ENCODE assay signal across 10 cellular contexts in the genomic region with DNA sequence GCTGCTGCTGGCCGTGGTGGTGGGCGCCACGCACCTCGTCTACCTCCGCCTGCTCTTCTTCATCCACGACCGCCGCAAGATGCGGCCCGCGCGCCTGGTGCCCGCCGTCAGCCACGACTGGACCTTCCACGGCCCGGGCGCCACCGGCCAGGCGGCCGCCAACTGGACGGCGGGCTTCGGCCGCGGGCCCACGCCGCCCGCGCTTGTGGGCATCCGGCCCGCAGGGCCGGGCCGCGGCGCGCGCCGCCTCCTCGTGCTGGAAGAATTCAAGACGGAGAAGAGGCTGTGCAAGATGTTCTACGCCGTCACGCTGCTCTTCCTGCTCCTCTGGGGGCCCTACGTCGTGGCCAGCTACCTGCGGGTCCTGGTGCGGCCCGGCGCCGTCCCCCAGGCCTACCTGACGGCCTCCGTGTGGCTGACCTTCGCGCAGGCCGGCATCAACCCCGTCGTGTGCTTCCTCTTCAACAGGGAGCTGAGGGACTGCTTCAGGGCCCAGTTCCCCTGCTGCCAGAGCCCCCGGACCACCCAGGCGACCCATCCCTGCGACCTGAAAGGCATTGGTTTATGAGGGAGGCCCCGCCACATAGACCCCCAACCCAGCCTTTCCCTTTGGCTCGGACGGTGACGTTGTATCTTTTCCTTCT. TPM values are rescaled to one million over a fixed set of nuclear protein-coding genes. Genes with fewer than 3 reads are reported as not detected.
DNase-seq lines count a peak whose midpoint lies in the region; ATAC-seq and TF ChIP-seq lines count a peak whose summit lies in the region.
"Had no signal": no experiment of that assay in that cellular context is flagged by ENCODE, and none has a peak within 500 bp of the region (broad histone marks: within the 10 kb centered on the region; RNA-seq: fewer than 3 reads in every experiment).

No MANE protein-coding gene starts in this region.

- CTCF ChIA-PET in HEK293T (lab: Yijun Ruan, JAX) = no interaction called here

- H3K27me3 ChIP-seq in right atrium auricular region (no peaks in the 10 kb centered on the region), mucosa of rectum (ENCODE audit: control insufficient read depth in 2 of 2, insufficient read depth in 2 of 2, low read length in 2 of 2) (peaks cover 12 to 22% of the 10 kb centered on the region in 2 donors)

- no peak overlapping the region for H3K27ac ChIP-seq in right atrium auricular region
- H3K27ac ChIP-seq in mucosa of rectum (ENCODE audit: low read depth in 2 of 2, low read length in 2 of 2) = no peak overlapping the region

- peak; percentile 71 for DNase-seq in Right ventricle myocardium inferior (ENCODE audit: missing footprints)
- DNase-seq in right atrium auricular region (ENCODE audit: low spot score) = no peak
- DNase-seq in cerebellum (ENCODE audit: low spot score) = peak; percentile 23
- no peak for DNase-seq in type B pancreatic cell (ENCODE audit: extremely low spot score, unreplicated experiment)
- no peak for DNase-seq in NCI-H1092 treated with DMSO at 0.1 percent for 48 hours (lab: John Stamatoyannopoulos, UW)
- DNase-seq in NCI-H146 treated with DMSO at 0.1 percent for 48 hours (lab: John Stamatoyannopoulos, UW; ENCODE audit: unreplicated experiment) = no peak
- no peak for DNase-seq in HEK293T (ENCODE audit: extremely low spot score)
- DNase-seq: activated CD8-positive, alpha-beta memory T cell treated with anti-CD3 and anti-CD28 coated beads, Interleukin-2, amount 50 U/mL, for 4 hours; NCI-H510A treated with DMSO at 0.1 percent for 48 hours had no signal

- no peaks in the 10 kb centered on the region for H3K36me3 ChIP-seq in right atrium auricular region
- no peaks in the 10 kb centered on the region for H3K36me3 ChIP-seq in mucosa of rectum (ENCODE audit: control insufficient read depth in 2 of 2, insufficient read depth in 2 of 2, low read length in 2 of 2)

- no peak for ATAC-seq in Right ventricle myocardium inferior

- intact Hi-C loops in Right ventricle myocardium inferior (cut with DNase I) = no loop called here

- peak overlapping the region; percentile 87 for H3K4me3 Mint-ChIP-seq in type B pancreatic cell

- H3K4me1 ChIP-seq in right atrium auricular region (peaks cover 0 to 4% of the 10 kb centered on the region in 2 donors), mucosa of rectum (ENCODE audit: control insufficient read depth in 2 of 2, insufficient read depth in 2 of 2, low read length in 2 of 2) (no peaks in the 10 kb centered on the region)

- H3K27me3 Mint-ChIP-seq in type B pancreatic cell = peaks cover 71% of the 10 kb centered on the region

- no peak overlapping the region for H3K9ac ChIP-seq in mucosa of rectum (ENCODE audit: low read depth in 1 of 2, low read length in 2 of 2)

- no peak for TF ChIP-seq CTCF in right atrium auricular region (IDR thresholded peaks at IDR 0.05)
- TF ChIP-seq CTCF in type B pancreatic cell (conservative IDR thresholded peaks at IDR 0.05) = no peak

- H3K4me1 Mint-ChIP-seq in type B pancreatic cell (ENCODE audit: unreplicated experiment) = peaks cover 9% of the 10 kb centered on the region

- POLR2A ChIA-PET in HEK293T (lab: Yijun Ruan, JAX) = interaction anchor here (1.1 kb wide), 1 partner anchor 10 kb away, joined by 3 read pairs; no protein-coding TSS in a partner anchor

- H3K4me3 ChIP-seq in right atrium auricular region (peak overlapping the region in 1 of 2 donors; percentile 52), mucosa of rectum (ENCODE audit: low read length in 2 of 2) (peak overlapping the region; percentile 7 to 64)

- H3K36me3 Mint-ChIP-seq in type B pancreatic cell = peaks cover 4% of the 10 kb centered on the region

- peak overlapping the region; percentile 84 for H3K27ac Mint-ChIP-seq in type B pancreatic cell

- no peaks in the 10 kb centered on the region for H3K9me3 Mint-ChIP-seq in type B pancreatic cell

- H3K9me3 ChIP-seq in right atrium auricular region = no peaks in the 10 kb centered on the region
- H3K9me3 ChIP-seq in mucosa of rectum (ENCODE audit: control insufficient read depth in 2 of 2, low read length in 2 of 2) = no peaks in the 10 kb centered on the region

TF ChIP-seq in HEK293T, 16 proteins besides CTCF, POLR2A, EP300 and RAD21:
- no peak for TF ChIP-seq BHLHE40 (IDR thresholded peaks at IDR 0.05; ENCODE audit: borderline replicate concordance)
- TF ChIP-seq L3MBTL2 (conservative IDR thresholded peaks at IDR 0.05) = no peak
- no peak for TF ChIP-seq SP1 (IDR thresholded peaks at IDR 0.05)
- no peak for TF ChIP-seq ARNT (IDR thresholded peaks at IDR 0.05)
- TF ChIP-seq ZNF384 (IDR thresholded peaks at IDR 0.05) = no peak
- TF ChIP-seq CTBP1 (IDR thresholded peaks at IDR 0.05; ENCODE audit: borderline replicate concordance) = no peak
- TF ChIP-seq FOXM1 (IDR thresholded peaks at IDR 0.05; ENCODE audit: borderline replicate concordance) = no peak
- no peak for TF ChIP-seq FOXK2 (IDR thresholded peaks at IDR 0.05)
- TF ChIP-seq, protein P1, sequence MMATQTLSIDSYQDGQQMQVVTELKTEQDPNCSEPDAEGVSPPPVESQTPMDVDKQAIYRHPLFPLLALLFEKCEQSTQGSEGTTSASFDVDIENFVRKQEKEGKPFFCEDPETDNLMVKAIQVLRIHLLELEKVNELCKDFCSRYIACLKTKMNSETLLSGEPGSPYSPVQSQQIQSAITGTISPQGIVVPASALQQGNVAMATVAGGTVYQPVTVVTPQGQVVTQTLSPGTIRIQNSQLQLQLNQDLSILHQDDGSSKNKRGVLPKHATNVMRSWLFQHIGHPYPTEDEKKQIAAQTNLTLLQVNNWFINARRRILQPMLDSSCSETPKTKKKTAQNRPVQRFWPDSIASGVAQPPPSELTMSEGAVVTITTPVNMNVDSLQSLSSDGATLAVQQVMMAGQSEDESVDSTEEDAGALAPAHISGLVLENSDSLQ (IDR thresholded peaks at IDR 0.05) = no peak
- TF ChIP-seq HDGF (IDR thresholded peaks at IDR 0.05; ENCODE audit: borderline replicate concordance) = no peak
- TF ChIP-seq TARDBP (IDR thresholded peaks at IDR 0.05) = no peak
- TF ChIP-seq ELF4 (IDR thresholded peaks at IDR 0.05) = no peak
- TF ChIP-seq FOXA1 (IDR thresholded peaks at IDR 0.05) = no peak
- no peak for TF ChIP-seq NFRKB (IDR thresholded peaks at IDR 0.05)
- no peak for TF ChIP-seq SUZ12 (IDR thresholded peaks at IDR 0.05)
- no peak for TF ChIP-seq LEF1 (IDR thresholded peaks at IDR 0.05; ENCODE audit: borderline replicate concordance)

RNA-seq across cellular contexts. Expression of a gene that starts 1.1 kb away (rescaled TPM):
- 3.7 TPM for total RNA-seq in Right ventricle myocardium inferior
- 1 to 10 TPM in 1 of 2 donors, under 1 TPM in 1; 0.98 to 1.9 TPM for total RNA-seq in right atrium auricular region
- total RNA-seq in cerebellum = 15.7 TPM
- total RNA-seq in type B pancreatic cell (ENCODE audit: low replicate concordance) = 7.1 and 7.4 TPM in 2 replicates

RNA-seq across cellular contexts. Expression of a gene that starts 29.5 kb away (rescaled TPM):
- total RNA-seq in Right ventricle myocardium inferior (49.2 TPM), right atrium auricular region (10 to 100 TPM; 18.2 to 23.3 TPM), cerebellum (15.3 TPM), type B pancreatic cell (ENCODE audit: low replicate concordance) (14.4 and 16.2 TPM in 2 replicates)

RNA-seq across cellular contexts. Expression of a gene that starts 30.2 kb away (rescaled TPM):
- total RNA-seq in Right ventricle myocardium inferior (0.41 TPM), right atrium auricular region (under 1 TPM in 1 of 2 donors, not detected in 1; 0.48 TPM), cerebellum (0.64 TPM), type B pancreatic cell (ENCODE audit: low replicate concordance) (not detected in 2 replicates)

Comparison
In these comparisons a context has a peak if more than half of its experiments do, and no peak if none do; other contexts are left out.
1. DNase-seq: peak in Right ventricle myocardium inferior (single experiment) and cerebellum (single experiment); none in right atrium auricular region (single experiment), type B pancreatic cell (single experiment), NCI-H1092 treated with DMSO at 0.1 percent for 48 hours (single experiment), NCI-H146 treated with DMSO at 0.1 percent for 48 hours (single experiment) and HEK293T (single experiment).